In the genomic region with DNA sequence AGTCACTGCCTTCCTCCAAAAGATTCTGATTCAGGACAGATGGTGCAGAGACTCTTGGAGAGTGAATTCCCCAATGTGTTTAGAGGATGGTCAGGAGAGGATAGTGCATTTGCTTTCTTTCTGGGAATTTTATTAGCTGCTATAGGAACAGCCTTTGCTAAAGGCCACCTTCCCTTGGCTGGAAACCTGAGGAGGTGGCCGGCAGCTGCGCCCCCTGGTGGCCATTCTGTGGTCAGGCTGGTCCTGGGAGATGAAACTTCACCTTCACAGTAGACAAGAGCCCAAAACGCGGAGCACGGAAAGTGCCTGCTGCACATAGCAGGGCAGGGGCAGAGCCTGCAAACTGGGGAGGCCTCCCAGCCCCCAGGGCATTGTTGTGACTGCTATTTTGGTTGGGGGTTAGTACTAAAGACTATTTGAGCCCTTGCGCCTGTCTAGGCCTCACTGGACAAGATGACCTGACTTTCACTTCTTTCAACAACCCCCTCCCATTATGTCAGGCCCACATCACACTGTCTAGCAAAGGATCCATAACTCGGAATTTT, we compare ENCODE assay signal across 1 cellular context.
TF ChIP-seq lines count a peak whose summit lies in the region.

No MANE protein-coding gene starts in this region.

TF ChIP-seq in K562, 482 proteins besides CTCF, POLR2A, EP300 and RAD21 (continued from another document):
- no peak for TF ChIP-seq RNF2 (IDR thresholded peaks at IDR 0.05)
TF ChIP-seq in K562: peak in this region for 15.
